Comparison of ENCODE assay signal across 16 cellular contexts in genomic region chr11:107468596-107468995, GRCh38. TPM values are rescaled to one million over a fixed set of nuclear protein-coding genes. Genes with fewer than 3 reads are reported as not detected.
DNase-seq lines count a peak whose midpoint lies in the region; ATAC-seq and TF ChIP-seq lines count a peak whose summit lies in the region.
"Had no signal": no experiment of that assay in that cellular context is flagged by ENCODE, and none has a peak within 500 bp of the region (broad histone marks: within the 10 kb centered on the region; RNA-seq: fewer than 3 reads in every experiment).

No MANE protein-coding gene starts in this region.

- H3K27me3 ChIP-seq in PC-3 (ENCODE audit: low read length) = peaks cover 30% of the 10 kb centered on the region

- H3K4me2 ChIP-seq in PC-3 (ENCODE audit: low read length) = no peak overlapping the region

- TF ChIP-seq CTCF in PC-3 (conservative IDR thresholded peaks at IDR 0.05; ENCODE audit: low read depth, low read length) = no peak

- H3K9me3 ChIP-seq in PC-3 (ENCODE audit: low read length) = no peaks in the 10 kb centered on the region

- H3K9me2 ChIP-seq in PC-3 (replicated peaks; ENCODE audit: low read length) = 0 out of 2 replicates have a peak, but pooled peaks cover 4% of the 10 kb centered on the region

- POLR2A ChIA-PET in PC-3 (lab: Charles Lee; ENCODE audit: unreplicated experiment) = no interaction called here

- H3K36me3 ChIP-seq in PC-3 (ENCODE audit: low read depth, low read length) = no peaks in the 10 kb centered on the region

- no peaks in the 10 kb centered on the region for H3K79me2 ChIP-seq in PC-3 (ENCODE audit: low read length)

- no peaks in the 10 kb centered on the region for H3K4me1 ChIP-seq in PC-3 (ENCODE audit: insufficient read depth, low read length)

- H3F3A ChIP-seq in PC-3 (ENCODE audit: low read length, unreplicated experiment) = no peaks in the 10 kb centered on the region

- no peak overlapping the region for H3K27ac ChIP-seq in PC-3 (ENCODE audit: low read length)

- H3K9ac ChIP-seq in PC-3 (ENCODE audit: low read length) = no peak overlapping the region

- intact Hi-C loops in PC-3 (cut with micrococcal nuclease) = loop anchor here (5.0 kb wide), 2 partner anchors 79 to 461 kb away; no protein-coding TSS in a partner anchor

- DNase-seq in COLO668 (lab: John Stamatoyannopoulos, UW; ENCODE audit: unreplicated experiment) (peak; percentile 5), HCEC 1CT (peak; percentile 65), PC-3 (no peak), fibroblast of peridontal ligament (ENCODE audit: extremely low read depth) (peak; percentile 26), amygdala (lab: John Stamatoyannopoulos, UW) (no peak), NCI-H1092 treated with DMSO at 0.1 percent for 48 hours (lab: John Stamatoyannopoulos, UW) (no peak), OCI-M2 (lab: John Stamatoyannopoulos, UW; ENCODE audit: unreplicated experiment) (no peak)
- DNase-seq in effector CD4-positive, alpha-beta T cell = no peak
- DNase-seq: activated CD4-positive, CD25-positive, alpha-beta regulatory T cell; activated T-cell treated with anti-CD3 and anti-CD28 coated beads, Interleukin-2, amount 50 U/mL, for 24 hours; aorta; CD8-positive, alpha-beta memory T cell; effector memory CD4-positive, alpha-beta T cell; NCI-H526; nucleus accumbens; small intestine had no signal

- BruUV-seq in PC-3 (replicated peaks; lab: Mats Ljungman, UMichigan) = no TSS peak

- CTCF ChIA-PET in PC-3 (lab: Charles Lee) = no interaction called here

- no peak overlapping the region for H3K4me3 ChIP-seq in PC-3 (ENCODE audit: low read length)

- H2AFZ ChIP-seq in PC-3 (ENCODE audit: low read length) = no peak overlapping the region

- no peaks in the 10 kb centered on the region for H4K20me1 ChIP-seq in PC-3 (ENCODE audit: low read length)

- peak; percentile 31 for ATAC-seq in PC-3

RNA-seq across cellular contexts. Expression of gene CWF19L2, which starts 11.0 kb away (rescaled TPM):
- total RNA-seq in PC-3 (2014; rRNA removed) = 8.6 and 13.0 TPM in 2 replicates

Comparison
In these comparisons a context has a peak if more than half of its experiments do, and no peak if none do; other contexts are left out.
1. DNase-seq: peak in COLO668 (single experiment), HCEC 1CT (single experiment) and fibroblast of peridontal ligament (single experiment); none in PC-3 (single experiment), amygdala (0 of 56), NCI-H1092 treated with DMSO at 0.1 percent for 48 hours (single experiment), OCI-M2 (single experiment) and effector CD4-positive, alpha-beta T cell (single experiment).